11 cellular contexts compared by ENCODE assay signal in the genomic region with DNA sequence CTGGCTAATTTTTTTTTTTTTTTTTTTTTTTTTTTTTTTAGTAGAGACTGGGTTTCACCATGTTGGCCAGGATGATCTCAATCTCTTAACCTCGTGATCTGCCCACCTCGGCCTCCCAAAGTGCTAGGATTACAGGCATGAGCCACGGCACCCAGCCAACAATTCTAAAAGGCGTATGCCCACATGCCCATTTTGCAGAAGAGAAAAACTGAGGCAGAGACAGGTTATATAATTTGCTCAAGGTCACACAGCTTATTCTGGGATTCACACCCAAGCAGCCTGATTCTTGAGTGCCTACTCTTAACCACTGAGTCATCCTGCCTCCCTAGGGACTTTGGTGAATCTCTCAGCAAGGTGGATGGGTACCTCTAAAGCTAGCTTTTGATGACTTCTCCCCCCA. TPM values are rescaled to one million over a fixed set of nuclear protein-coding genes. Genes with fewer than 3 reads are reported as not detected.
"Had no signal": no experiment of that assay in that cellular context is flagged by ENCODE, and none has a peak within 500 bp of the region (broad histone marks: within the 10 kb centered on the region; RNA-seq: fewer than 3 reads in every experiment).

No MANE protein-coding gene starts in this region.

RNA-seq across cellular contexts. Expression of a gene that starts 1.6 kb away (rescaled TPM):
- total RNA-seq: activated CD4-positive, alpha-beta memory T cell treated with anti-CD3 and anti-CD28 coated beads, Interleukin-2, amount 10 ng/mL, durations not matched to agents 7 days and 5 days; activated CD4-positive, alpha-beta T cell treated with anti-CD3 and anti-CD28 coated beads for 36 hours; activated CD4-positive, alpha-beta T cell treated with anti-CD3 and anti-CD28 coated beads, Interleukin-2, amount 10 ng/mL, durations not matched to agents 7 days and 5 days; activated CD8-positive, alpha-beta memory T cell treated with anti-CD3 and anti-CD28 coated beads, Interleukin-2, amount 10 ng/mL, durations not matched to agents 7 days and 5 days; activated CD8-positive, alpha-beta T cell treated with anti-CD3 and anti-CD28 coated beads, Interleukin-2, amount 10 ng/mL, durations not matched to agents 7 days and 5 days; activated naive CD8-positive, alpha-beta T cell treated with anti-CD3 and anti-CD28 coated beads, Interleukin-2, amount 10 ng/mL, durations not matched to agents 7 days and 5 days; activated T-helper 2 cell treated with anti-CD3 and anti-CD28 coated beads, Interferon-gamma antibody, Interleukin-2, Interleukin-4, amounts not matched to agents 10 μg/mL and 5 μg/mL and 100 μg/mL, durations not matched to agents 14 hours and 24 hours and 36 hours; chondrocyte; T-helper 1 cell treated with Interleukin-12 subunit alpha and Interleukin-12 subunit beta and Interleukin-4 antibody, amounts not matched to agents 30 ng/mL and 1 ng/mL, for 36 hours; T-helper 17 cell; T-helper 2 cell treated with Interferon-gamma antibody and Interleukin-4, amounts not matched to agents 100 ng/mL and 5 ng/mL, for 36 hours had no signal
